In the genomic region with DNA sequence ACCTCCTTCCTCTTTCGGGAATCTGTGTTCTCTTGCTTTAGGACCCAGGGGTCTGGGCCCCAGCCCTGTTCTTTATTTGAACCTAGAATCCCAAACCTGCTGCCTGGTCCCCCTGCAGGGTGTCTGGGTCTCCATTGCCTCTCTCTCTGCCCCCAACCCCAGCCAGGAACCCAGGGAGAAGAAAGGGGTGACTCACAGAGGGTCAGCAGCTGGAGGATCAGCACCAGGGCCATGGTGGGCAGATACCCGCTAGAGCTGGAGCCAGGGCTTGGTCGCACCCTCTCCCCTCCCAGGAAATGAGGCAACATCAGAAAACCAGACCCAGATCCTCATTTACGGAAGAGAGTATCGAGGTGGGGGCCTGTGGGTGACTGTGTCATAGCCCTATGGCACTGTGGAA, we compare ENCODE assay signal across 9 cellular contexts. TPM values are rescaled to one million over a fixed set of nuclear protein-coding genes. Genes with fewer than 3 reads are reported as not detected.
DNase-seq lines count a peak whose midpoint lies in the region; ATAC-seq and TF ChIP-seq lines count a peak whose summit lies in the region.
"Had no signal": no experiment of that assay in that cellular context is flagged by ENCODE, and none has a peak within 500 bp of the region (broad histone marks: within the 10 kb centered on the region; RNA-seq: fewer than 3 reads in every experiment).

OSCAR (minus strand) TSS at position 244 of the 400 bp plus-strand sequence; CDS start at position 233, 11 bp downstream.

- intact Hi-C loops in sciatic nerve (cut with DNase I) = no loop called here

- peak within 1 kb of the TSS; percentile 64 to 99 for H3K4me3 Mint-ChIP-seq in activated T-cell treated with anti-CD3 and anti-CD28 coated beads, Interleukin-2, amount 50 U/mL, for 72 hours
- peak within 1 kb of the TSS; percentile 96 for H3K4me3 Mint-ChIP-seq in stimulated activated effector memory CD8-positive, alpha-beta T cell treated with anti-CD3 and anti-CD28 coated beads, Interleukin-12 subunit alpha, Interleukin-12 subunit beta, amount 100 ng/mL, for 72 hours

- TF ChIP-seq CTCF in fibroblast of the aortic adventitia (IDR thresholded peaks at IDR 0.05; ENCODE audit: insufficient read depth, low read length) = no peak

- H3K9me3 Mint-ChIP-seq in activated T-cell treated with anti-CD3 and anti-CD28 coated beads, Interleukin-2, amount 50 U/mL, for 72 hours = no peaks in the 10 kb centered on the region
- H3K9me3 Mint-ChIP-seq in stimulated activated effector memory CD8-positive, alpha-beta T cell treated with anti-CD3 and anti-CD28 coated beads, Interleukin-12 subunit alpha, Interleukin-12 subunit beta, amount 100 ng/mL, for 72 hours = no peaks in the 10 kb centered on the region

- ATAC-seq in activated T-cell treated with anti-CD3 and anti-CD28 coated beads, Interleukin-2, amount 50 U/mL, for 72 hours (replicated peaks in 1 of 2) = no peak
- no peak for ATAC-seq in stimulated activated effector memory CD8-positive, alpha-beta T cell treated with anti-CD3 and anti-CD28 coated beads, Interleukin-12 subunit alpha, Interleukin-12 subunit beta, amount 100 ng/mL, for 72 hours
- no peak for ATAC-seq in sciatic nerve

- H3K27me3 Mint-ChIP-seq in activated T-cell treated with anti-CD3 and anti-CD28 coated beads, Interleukin-2, amount 50 U/mL, for 72 hours (ENCODE audit: low read depth) = peaks cover 12% of the 10 kb centered on the region

- H3K27ac Mint-ChIP-seq in activated T-cell treated with anti-CD3 and anti-CD28 coated beads, Interleukin-2, amount 50 U/mL, for 72 hours = peak within 1 kb of the TSS; percentile 70
- H3K27ac Mint-ChIP-seq in stimulated activated effector memory CD8-positive, alpha-beta T cell treated with anti-CD3 and anti-CD28 coated beads, Interleukin-12 subunit alpha, Interleukin-12 subunit beta, amount 100 ng/mL, for 72 hours = peak within 1 kb of the TSS; percentile 50

- peaks cover 46% of the 10 kb centered on the region for H3K4me1 Mint-ChIP-seq in activated T-cell treated with anti-CD3 and anti-CD28 coated beads, Interleukin-2, amount 50 U/mL, for 72 hours (ENCODE audit: low read depth)
- peaks cover 37% of the 10 kb centered on the region for H3K4me1 Mint-ChIP-seq in stimulated activated effector memory CD8-positive, alpha-beta T cell treated with anti-CD3 and anti-CD28 coated beads, Interleukin-12 subunit alpha, Interleukin-12 subunit beta, amount 100 ng/mL, for 72 hours

- H3K4me3 ChIP-seq in fibroblast of the aortic adventitia (ENCODE audit: low read depth, low read length) = peak within 1 kb of the TSS; percentile 13

- no peak for DNase-seq in activated T-cell treated with anti-CD3 and anti-CD28 coated beads, Interleukin-2, amount 50 U/mL, for 72 hours
- DNase-seq in activated T-cell treated with anti-CD3 and anti-CD28 coated beads, Interleukin-2, amount 50 U/mL, for 48 hours = no peak
- DNase-seq in SIG-M5 treated with dmso at 0.1 percent for 504 hours (lab: John Stamatoyannopoulos, UW; ENCODE audit: unreplicated experiment) (peak; percentile 86), fibroblast of the aortic adventitia (ENCODE audit: low read depth) (peak; percentile 33), mesenteric fat pad (ENCODE audit: low spot score) (no peak), sciatic nerve (ENCODE audit: low spot score) (no peak), activated gamma-delta T cell treated with Interleukin-2 at 50 U/mL for 16 hours (no peak)
- DNase-seq in stimulated activated effector memory CD8-positive, alpha-beta T cell treated with anti-CD3 and anti-CD28 coated beads, Interleukin-12 subunit alpha, Interleukin-12 subunit beta, amount 100 ng/mL, for 72 hours (ENCODE audit: low spot score in 2 of 2) = peak in 1 of 2 donors; percentile 49
- DNase-seq: NCI-H526 treated with DMSO at 0.1 percent for 48 hours had no signal

- peaks cover 3 to 5% of the 10 kb centered on the region in 2 donors for H3K36me3 Mint-ChIP-seq in activated T-cell treated with anti-CD3 and anti-CD28 coated beads, Interleukin-2, amount 50 U/mL, for 72 hours (ENCODE audit: insufficient read depth in 2 of 2)
- H3K36me3 Mint-ChIP-seq in stimulated activated effector memory CD8-positive, alpha-beta T cell treated with anti-CD3 and anti-CD28 coated beads, Interleukin-12 subunit alpha, Interleukin-12 subunit beta, amount 100 ng/mL, for 72 hours = peaks cover 40% of the 10 kb centered on the region

RNA-seq across cellular contexts. Expression of gene OSCAR, which starts in this region (rescaled TPM):
- 1 to 10 TPM; 1.1 to 2.3 TPM for total RNA-seq in activated T-cell treated with anti-CD3 and anti-CD28 coated beads, Interleukin-2, amount 50 U/mL, for 72 hours
- total RNA-seq in fibroblast of the aortic adventitia (ENCODE audit: low replicate concordance) (0.63 and 2.5 TPM in 2 replicates), mesenteric fat pad (6.6 TPM), sciatic nerve (4.0 TPM)

Comparison
In these comparisons a context has a peak if more than half of its experiments do, and no peak if none do; other contexts are left out.
1. DNase-seq: peak in SIG-M5 treated with dmso at 0.1 percent for 504 hours (single experiment) and fibroblast of the aortic adventitia (single experiment); none in activated T-cell treated with anti-CD3 and anti-CD28 coated beads, Interleukin-2, amount 50 U/mL, for 72 hours (0 of 2), activated T-cell treated with anti-CD3 and anti-CD28 coated beads, Interleukin-2, amount 50 U/mL, for 48 hours (0 of 2), mesenteric fat pad (single experiment), sciatic nerve (single experiment) and activated gamma-delta T cell treated with Interleukin-2 at 50 U/mL for 16 hours (single experiment).